In genomic region chr1:2130871-2131289, GRCh38 we compare ENCODE assay signal across 26 cellular contexts.
DNase-seq lines count a peak whose midpoint lies in the region; ATAC-seq and TF ChIP-seq lines count a peak whose summit lies in the region.
"Had no signal": no experiment of that assay in that cellular context is flagged by ENCODE, and none has a peak within 500 bp of the region (broad histone marks: within the 10 kb centered on the region; RNA-seq: fewer than 3 reads in every experiment).

No MANE protein-coding gene starts in this region.

- H4K91ac ChIP-seq in H9 (ENCODE audit: insufficient read length, low read depth, low read length) (no peak overlapping the region), neuronal stem cell (ENCODE audit: low read depth, low read length, poor library complexity) (no peak overlapping the region)

- H2BK5ac ChIP-seq in H9 (ENCODE audit: insufficient read length, low read length): no peak overlapping the region
- H2BK5ac ChIP-seq in neuronal stem cell (ENCODE audit: low read length): no peak overlapping the region

- no peak overlapping the region for H3K14ac ChIP-seq in H9 (ENCODE audit: insufficient read depth, low read length)
- H3K14ac ChIP-seq in neuronal stem cell (ENCODE audit: low read length): no peak overlapping the region

- H3K79me1 ChIP-seq in H9 (ENCODE audit: insufficient read depth, low read depth, low read length, poor library complexity, severe bottlenecking) (no peaks in the 10 kb centered on the region), neuronal stem cell (ENCODE audit: low read depth, low read length) (peaks cover 19% of the 10 kb centered on the region)

- H3T11ph ChIP-seq in H9 (ENCODE audit: low read length): no peak overlapping the region

- DNase-seq in H9 (no peak), chondrocyte (ENCODE audit: low spot score) (peak; percentile 83), neuronal stem cell (ENCODE audit: low spot score) (no peak)
- DNase-seq in activated naive CD4-positive, alpha-beta T cell (lab: John Stamatoyannopoulos, UW): no peak
- DNase-seq: activated CD4-positive, alpha-beta T cell treated with anti-CD3 and anti-CD28 coated beads, Interleukin-2, amount 50 U/mL, for 1 hour; activated naive CD4-positive, alpha-beta T cell treated with anti-CD3 and anti-CD28 coated beads, Interleukin-2, amount 10 ng/mL, durations not matched to agents 7 days and 5 days; activated T-cell treated with anti-CD3 and anti-CD28 coated beads, Interleukin-2, amount 50 U/mL, for 48 hours; amniotic stem cell; C1 segment of cervical spinal cord; Calu3; cortex of kidney; DND-41; foreskin keratinocyte; NCI-H510A; nucleus accumbens; stimulated activated naive CD8-positive, alpha-beta T cell treated with anti-CD3 and anti-CD28 coated beads, Interleukin-15, amount 100 ng/mL, for 72 hours; T-helper 9 cell; WERI-Rb-1 had no signal

- H3K4me3 ChIP-seq in BLaER1 treated with 17β-estradiol and CSF1 and Interleukin-3, amounts not matched to agents 10 nM and 100 nM: no peak overlapping the region
- H3K4me3 ChIP-seq in neuronal stem cell (ENCODE audit: low read length in 2 of 2): no peak overlapping the region
- H3K4me3 ChIP-seq: esophagus muscularis mucosa, hepatocyte, tibial artery had no signal

- H3K27me3 Mint-ChIP-seq in H9 (ENCODE audit: low read depth): no peaks in the 10 kb centered on the region
- peaks cover 1% of the 10 kb centered on the region for H3K27me3 Mint-ChIP-seq in chondrocyte (ENCODE audit: low read depth)
- H3K27me3 Mint-ChIP-seq: stimulated activated naive CD8-positive, alpha-beta T cell treated with anti-CD3 and anti-CD28 coated beads, Interleukin-15, amount 100 ng/mL, for 72 hours had no signal

- H2AK5ac ChIP-seq in H9 (ENCODE audit: insufficient read length, low read length) (no peak overlapping the region), neuronal stem cell (ENCODE audit: low read depth, low read length) (peak overlapping the region; percentile 33)

- no peaks in the 10 kb centered on the region for H3K9me3 ChIP-seq in BLaER1 treated with 17β-estradiol and CSF1 and Interleukin-3, amounts not matched to agents 10 nM and 100 nM (replicated peaks in 1 of 11)
- no peaks in the 10 kb centered on the region for H3K9me3 ChIP-seq in H9 (ENCODE audit: control insufficient read depth, low read depth, low read length)
- peaks cover 0 to 1% of the 10 kb centered on the region in 2 donors for H3K9me3 ChIP-seq in neuronal stem cell (replicated peaks in 1 of 2; ENCODE audit: control insufficient read depth in 2 of 2, insufficient read depth in 1 of 2, low read depth in 1 of 2, low read length in 2 of 2)
- H3K9me3 ChIP-seq: esophagus muscularis mucosa, tibial artery had no signal

- H2BK15ac ChIP-seq in H9 (ENCODE audit: low read depth, low read length) (no peak overlapping the region), neuronal stem cell (ENCODE audit: low read length) (peak overlapping the region; percentile 54)

- H3K4me1 Mint-ChIP-seq in H9 (peaks cover 20 to 26% of the 10 kb centered on the region in 2 experiments), chondrocyte (ENCODE audit: low read depth) (peaks cover 25% of the 10 kb centered on the region)

- H3K4me1 ChIP-seq in BLaER1 treated with 17β-estradiol and CSF1 and Interleukin-3, amounts not matched to agents 10 nM and 100 nM: peaks cover 44 to 97% (median 92%) of the 10 kb centered on the region in 10 experiments
- H3K4me1 ChIP-seq in H9 (ENCODE audit: insufficient read depth, low read length): peaks cover 4% of the 10 kb centered on the region; the same call in 1 of the 2 replicates
- H3K4me1 ChIP-seq in neuronal stem cell (ENCODE audit: control insufficient read depth in 2 of 2, insufficient read depth in 1 of 2, low read depth in 1 of 2, low read length in 2 of 2): peaks cover 38 to 44% of the 10 kb centered on the region in 2 donors

- H3K23me2 ChIP-seq in H9 (ENCODE audit: insufficient read length, low read depth, low read length, poor library complexity, severe bottlenecking): peaks cover 3% of the 10 kb centered on the region

- H2AFZ ChIP-seq in H9 (ENCODE audit: low read length) (no peak overlapping the region), neuronal stem cell (ENCODE audit: low read length) (no peak overlapping the region)
- H2AFZ ChIP-seq: hepatocyte had no signal

- 0 out of 22 replicates have a peak overlapping the region, but pooled peaks of 1 of the 11 experiments have one; percentile 15 for H3K9ac ChIP-seq in BLaER1 treated with 17β-estradiol and CSF1 and Interleukin-3, amounts not matched to agents 10 nM and 100 nM
- H3K9ac ChIP-seq in H9 (ENCODE audit: extremely low read depth, insufficient read length, low read length) (no peak overlapping the region), neuronal stem cell (ENCODE audit: low read depth, low read length, poor library complexity) (no peak overlapping the region)

- peaks cover 0 to 5% (median 0%) of the 10 kb centered on the region in 11 experiments; a peak in 1 of 22 replicates for H3K36me3 ChIP-seq in BLaER1 treated with 17β-estradiol and CSF1 and Interleukin-3, amounts not matched to agents 10 nM and 100 nM
- no peaks in the 10 kb centered on the region for H3K36me3 ChIP-seq in neuronal stem cell (replicated peaks in 1 of 2; ENCODE audit: control insufficient read depth in 2 of 2, insufficient read depth in 2 of 2, low read length in 2 of 2)
- H3K36me3 ChIP-seq: esophagus muscularis mucosa, tibial artery, WERI-Rb-1 had no signal

- H2BK12ac ChIP-seq in H9 (ENCODE audit: insufficient read length, low read depth, low read length) (no peak overlapping the region), neuronal stem cell (ENCODE audit: low read length) (peak overlapping the region; percentile 33)

- H4K8ac ChIP-seq in H9 (replicated peaks; ENCODE audit: insufficient read length, low read depth, low read length) (no peak overlapping the region), neuronal stem cell (ENCODE audit: low read depth, low read length) (no peak overlapping the region)

- peak overlapping the region in 8 of 11 experiments; percentile 58 to 95 (median 90); a peak in 16 of 22 replicates for H3K4me2 ChIP-seq in BLaER1 treated with 17β-estradiol and CSF1 and Interleukin-3, amounts not matched to agents 10 nM and 100 nM
- H3K4me2 ChIP-seq in H9 (ENCODE audit: insufficient read depth, insufficient read length, low read length): no peak overlapping the region
- no peak overlapping the region for H3K4me2 ChIP-seq in neuronal stem cell (ENCODE audit: insufficient read depth, low read length, poor library complexity, severe bottlenecking)
- H3K4me2 ChIP-seq: hepatocyte had no signal

- H3K27me3 ChIP-seq in BLaER1 treated with 17β-estradiol and CSF1 and Interleukin-3, amounts not matched to agents 10 nM and 100 nM: no peaks in the 10 kb centered on the region; a peak in 1 of 22 replicates
- no peaks in the 10 kb centered on the region for H3K27me3 ChIP-seq in H9 (ENCODE audit: insufficient read depth, low read length)
- peaks cover 0 to 12% (median 0%) of the 10 kb centered on the region in 3 experiments for H3K27me3 ChIP-seq in neuronal stem cell (ENCODE audit: control insufficient read depth in 3 of 3, insufficient read depth in 3 of 3, low read depth in 1 of 3, low read length in 3 of 3)
- H3K27me3 ChIP-seq: foreskin keratinocyte, hepatocyte had no signal

- H3K4me3 Mint-ChIP-seq in H9 (no peak overlapping the region; a peak in 2 of 5 replicates), chondrocyte (ENCODE audit: unreplicated experiment) (no peak overlapping the region)
- H3K4me3 Mint-ChIP-seq: activated naive CD4-positive, alpha-beta T cell treated with anti-CD3 and anti-CD28 coated beads, Interleukin-2, amount 10 ng/mL, durations not matched to agents 7 days and 5 days; stimulated activated naive CD8-positive, alpha-beta T cell treated with anti-CD3 and anti-CD28 coated beads, Interleukin-15, amount 100 ng/mL, for 72 hours had no signal

- peaks cover 1% of the 10 kb centered on the region; the same call in 1 of the 2 replicates for H3K79me2 ChIP-seq in H9 (ENCODE audit: insufficient read depth, low read length)

- H3K18ac ChIP-seq in H9 (ENCODE audit: insufficient read length, low read depth, low read length) (no peak overlapping the region), neuronal stem cell (ENCODE audit: low read length) (peak overlapping the region; percentile 1)

- no peak overlapping the region for H4K5ac ChIP-seq in H9 (ENCODE audit: insufficient read length, low read depth, low read length)

- H2BK120ac ChIP-seq in H9 (ENCODE audit: low read depth, low read length, poor library complexity, severe bottlenecking) (no peak overlapping the region), neuronal stem cell (ENCODE audit: low read depth, low read length) (no peak overlapping the region)

- H3K4ac ChIP-seq in H9 (ENCODE audit: low read depth, low read length): no peak overlapping the region
- no peak overlapping the region for H3K4ac ChIP-seq in neuronal stem cell (ENCODE audit: low read length)

- H3K27ac Mint-ChIP-seq in H9 (peak overlapping the region; percentile 6 to 58 (median 49); a peak in 4 of 7 replicates), chondrocyte (ENCODE audit: unreplicated experiment) (no peak overlapping the region)
- H3K27ac Mint-ChIP-seq: activated naive CD4-positive, alpha-beta T cell treated with anti-CD3 and anti-CD28 coated beads, Interleukin-2, amount 10 ng/mL, durations not matched to agents 7 days and 5 days; stimulated activated naive CD8-positive, alpha-beta T cell treated with anti-CD3 and anti-CD28 coated beads, Interleukin-15, amount 100 ng/mL, for 72 hours had no signal

- no peak overlapping the region for H3K27ac ChIP-seq in BLaER1 treated with 17β-estradiol and CSF1 and Interleukin-3, amounts not matched to agents 10 nM and 100 nM
- no peak overlapping the region for H3K27ac ChIP-seq in H9 (ENCODE audit: insufficient read length, low read depth, low read length)
- no peak overlapping the region for H3K27ac ChIP-seq in neuronal stem cell (replicated peaks; ENCODE audit: low read length)
- H3K27ac ChIP-seq: esophagus muscularis mucosa, foreskin keratinocyte, hepatocyte, tibial artery, WERI-Rb-1 had no signal

- H4K20me1 ChIP-seq in BLaER1 treated with 17β-estradiol and CSF1 and Interleukin-3, amounts not matched to agents 10 nM and 100 nM: peaks cover 0 to 95% (median 34%) of the 10 kb centered on the region in 11 experiments; a peak in 16 of 22 replicates
- no peaks in the 10 kb centered on the region for H4K20me1 ChIP-seq in H9 (ENCODE audit: control insufficient read depth, insufficient read depth, insufficient read length)

- no CpG with 5 or more reads among the region's 15 CpGs for WGBS in H9 (ENCODE audit: extremely low coverage, insufficient read length, low lambda C conversion rate)
- no CpG with 5 or more reads among the region's 15 CpGs for WGBS in neuronal stem cell (ENCODE audit: extremely low coverage in 2 of 2, insufficient read length in 2 of 2, insufficient replicate concordance in 1 of 2), 2 donors

- H2BK20ac ChIP-seq in H9 (ENCODE audit: low read depth, low read length, poor library complexity, severe bottlenecking): no peak overlapping the region

- no peak for ATAC-seq in GM21529 (IDR thresholded peaks at IDR 0.05; ENCODE audit: unreplicated experiment)
- ATAC-seq in HG03354 (IDR thresholded peaks at IDR 0.05; ENCODE audit: poor library complexity, severe bottlenecking, unreplicated experiment): no peak
- ATAC-seq: foreskin keratinocyte; HepG2; left colon; stimulated activated naive CD8-positive, alpha-beta T cell treated with anti-CD3 and anti-CD28 coated beads, Interleukin-15, amount 100 ng/mL, for 72 hours had no signal

- H3K9me3 Mint-ChIP-seq in H9 (no peaks in the 10 kb centered on the region), chondrocyte (ENCODE audit: low read depth) (no peaks in the 10 kb centered on the region)
- H3K9me3 Mint-ChIP-seq: activated naive CD4-positive, alpha-beta T cell treated with anti-CD3 and anti-CD28 coated beads, Interleukin-2, amount 10 ng/mL, durations not matched to agents 7 days and 5 days; stimulated activated naive CD8-positive, alpha-beta T cell treated with anti-CD3 and anti-CD28 coated beads, Interleukin-15, amount 100 ng/mL, for 72 hours had no signal

- H3K36me3 Mint-ChIP-seq in H9 (ENCODE audit: insufficient read depth in 1 of 3, low read depth in 3 of 3) (peaks cover 0 to 2% (median 0%) of the 10 kb centered on the region in 3 experiments; a peak in 2 of 7 replicates), chondrocyte (ENCODE audit: low read depth) (no peaks in the 10 kb centered on the region)
- H3K36me3 Mint-ChIP-seq: activated naive CD4-positive, alpha-beta T cell treated with anti-CD3 and anti-CD28 coated beads, Interleukin-2, amount 10 ng/mL, durations not matched to agents 7 days and 5 days had no signal

- H3K56ac ChIP-seq in H9 (ENCODE audit: insufficient read length, low read depth, low read length): no peak overlapping the region

- H3K23ac ChIP-seq in H9 (ENCODE audit: insufficient read length, low read depth, low read length) (no peak overlapping the region), neuronal stem cell (ENCODE audit: low read depth, low read length, poor library complexity) (peak overlapping the region; percentile 75)

- TF ChIP-seq CTCF in H9 (conservative IDR thresholded peaks at IDR 0.05) (no peak), chondrocyte (IDR thresholded peaks at IDR 0.05) (no peak)

Comparison
In these comparisons a context has a peak if more than half of its experiments do, and no peak if none do; other contexts are left out.
1. H3K4me2 ChIP-seq: peak in BLaER1 treated with 17β-estradiol and CSF1 and Interleukin-3, amounts not matched to agents 10 nM and 100 nM (8 of 11); none in H9 (single experiment) and neuronal stem cell (single experiment).